ENCODE assay signal across 8 cellular contexts in the genomic region with DNA sequence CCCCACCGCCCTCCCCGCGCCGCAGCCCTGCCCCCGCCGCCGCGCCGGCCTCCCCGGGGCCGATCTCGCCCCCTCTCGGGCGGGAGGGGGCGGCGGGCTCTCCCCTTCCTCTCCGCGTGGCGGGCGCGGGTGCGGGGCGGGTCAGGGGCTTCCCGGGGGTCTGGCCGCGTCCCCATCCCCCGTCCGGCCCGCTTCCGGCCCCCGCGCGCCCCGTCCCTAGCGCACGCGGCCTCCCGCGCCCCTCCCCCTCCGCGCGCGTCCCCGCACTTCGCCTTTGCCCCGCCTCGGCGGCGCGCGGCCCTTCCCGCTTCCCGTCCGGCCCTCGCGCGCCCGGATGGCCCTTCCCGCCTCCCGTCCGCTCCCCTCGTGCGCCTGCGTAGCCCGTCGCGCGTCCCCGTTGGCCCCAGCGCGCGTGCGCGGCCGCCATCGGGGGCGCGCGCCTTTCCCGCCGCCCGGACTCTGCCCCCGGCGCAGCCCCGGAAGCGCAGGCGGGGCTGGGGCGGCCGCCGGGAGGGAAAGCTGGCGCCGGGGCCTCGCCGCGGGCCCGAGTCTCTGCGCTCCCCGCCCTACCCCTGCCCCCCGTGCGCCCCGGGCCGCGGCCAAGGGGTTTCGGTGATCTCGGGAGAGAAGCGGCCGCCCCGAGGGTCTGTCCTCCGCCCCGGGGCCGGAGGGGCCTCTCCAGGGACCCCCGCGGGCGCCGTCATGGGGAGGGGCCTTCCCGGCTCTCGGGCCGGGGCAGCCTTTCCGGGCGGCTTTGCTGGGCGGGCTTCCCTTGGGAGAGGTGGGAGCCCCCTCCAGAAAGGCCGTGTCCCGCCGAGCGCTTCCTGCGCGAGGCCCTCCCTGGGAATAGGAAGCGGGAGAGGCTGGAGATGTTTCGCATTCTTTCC. TPM values are rescaled to one million over a fixed set of nuclear protein-coding genes. Genes with fewer than 3 reads are reported as not detected.
DNase-seq lines count a peak whose midpoint lies in the region; TF ChIP-seq lines count a peak whose summit lies in the region.

No MANE protein-coding gene starts in this region.

- H3K36me3 ChIP-seq in SU-DHL-6 (ENCODE audit: low read length) (peaks cover 8% of the 10 kb centered on the region; the same call in 1 of the 2 replicates), transverse colon (no peaks in the 10 kb centered on the region)

- no peak overlapping the region for H2AFZ ChIP-seq in SU-DHL-6 (ENCODE audit: low read depth, low read length, severe bottlenecking)

- intact Hi-C loops in cardiac septum (cut with DNase I) (loop anchor here (2.0 kb wide), 1 partner anchor 291 kb away; a partner anchor contains a TSS), transverse colon (cut with DNase I; ENCODE audit: low total_unique reads) (no loop called here)

- WGBS in transverse colon (ENCODE audit: low coverage in 1 of 2), 2 donors, result 0% methylated on average over 30 of the region's 129 CpGs; no CpG with 5 or more reads in 1 of the 2 donors

- in situ Hi-C loops in transverse colon (cut with MboI; ENCODE audit: low pct_ligation_motif_present in 1 of 4, low pct_unique_long_range_greater_than_20kb in 1 of 4, low sequenced_read_pairs in 3 of 4), result no loop called here

- CTCF ChIA-PET in HEK293T (lab: Yijun Ruan, JAX), result no interaction called here

- DNase-seq in GF-D8 (lab: John Stamatoyannopoulos, UW), result peak; percentile 49
- peak; percentile 89 for DNase-seq in HEK293T (ENCODE audit: extremely low spot score)
- peak; percentile 88 for DNase-seq in NAMALWA (ENCODE audit: low spot score)
- DNase-seq in activated naive CD8-positive, alpha-beta T cell treated with anti-CD3 and anti-CD28 coated beads, Interleukin-2, amount 50 U/mL, for 16 hours (ENCODE audit: low read depth, low spot score), result peak; percentile 66
- DNase-seq in cardiac septum (ENCODE audit: low spot score), result peak; percentile 92
- peak; percentile 71 for DNase-seq in pons (ENCODE audit: low spot score)
- peak; percentile 93 for DNase-seq in transverse colon

- H3K4me3 ChIP-seq in SU-DHL-6 (ENCODE audit: insufficient read depth, low read length, poor library complexity, severe bottlenecking) (peak overlapping the region; percentile 74), transverse colon (peak overlapping the region; percentile 94 to 99 (median 96))

- H3K4me1 ChIP-seq in transverse colon, result peaks cover 33 to 55% (median 48%) of the 10 kb centered on the region in 4 donors

- POLR2A ChIA-PET in HEK293T (lab: Yijun Ruan, JAX), result interaction anchor here (1.0 to 1.6 kb wide), 4 partner anchors 9 to 122 kb away, joined by 3 to 8 read pairs (median 4); no protein-coding TSS in a partner anchor

- peaks cover 49% of the 10 kb centered on the region for H3K79me2 ChIP-seq in SU-DHL-6 (ENCODE audit: insufficient read depth, low read length)

- no peaks in the 10 kb centered on the region for H3K9me3 ChIP-seq in SU-DHL-6 (ENCODE audit: insufficient read depth, low read length)
- H3K9me3 ChIP-seq in transverse colon, result no peaks in the 10 kb centered on the region

- H4K20me1 ChIP-seq in SU-DHL-6 (ENCODE audit: low read depth, low read length), result peaks cover 32% of the 10 kb centered on the region

- no peaks in the 10 kb centered on the region for H3F3A ChIP-seq in SU-DHL-6 (ENCODE audit: insufficient read depth)

- TF ChIP-seq CTCF in SU-DHL-6 (IDR thresholded peaks at IDR 0.05; ENCODE audit: insufficient read depth, low read length, poor library complexity, severe bottlenecking) (no peak), transverse colon (IDR thresholded peaks at IDR 0.05) (no peak)

- peak; percentile 6 for TF ChIP-seq EP300 in transverse colon (IDR thresholded peaks at IDR 0.05; ENCODE audit: low read depth)

- H3K27me3 ChIP-seq in SU-DHL-6 (ENCODE audit: low read length), result no peaks in the 10 kb centered on the region
- H3K27me3 ChIP-seq in transverse colon, result no peaks in the 10 kb centered on the region

- peak; percentile 23 for TF ChIP-seq POLR2A in transverse colon (IDR thresholded peaks at IDR 0.05)

- H3K27ac ChIP-seq in SU-DHL-6 (ENCODE audit: low read depth, low read length), result peak overlapping the region; percentile 90
- H3K27ac ChIP-seq in transverse colon, result peak overlapping the region; percentile 98 to 100 (median 100)

- H3K9ac ChIP-seq in SU-DHL-6 (ENCODE audit: low read length), result peak overlapping the region; percentile 98

- H3K4me2 ChIP-seq in SU-DHL-6 (ENCODE audit: low read depth, low read length, poor library complexity, severe bottlenecking), result peak overlapping the region; percentile 78

- H3K9me2 ChIP-seq in SU-DHL-6 (replicated peaks; ENCODE audit: insufficient read depth, low read length), result no peaks in the 10 kb centered on the region

TF ChIP-seq in HEK293T, 16 proteins besides CTCF, POLR2A, EP300 and RAD21:
- TF ChIP-seq BHLHE40 (IDR thresholded peaks at IDR 0.05; ENCODE audit: borderline replicate concordance), result no peak
- no peak for TF ChIP-seq L3MBTL2 (conservative IDR thresholded peaks at IDR 0.05)
- TF ChIP-seq CTBP1 (IDR thresholded peaks at IDR 0.05; ENCODE audit: borderline replicate concordance), result no peak
- TF ChIP-seq SP1 (IDR thresholded peaks at IDR 0.05), result no peak
- TF ChIP-seq SUZ12 (IDR thresholded peaks at IDR 0.05), result no peak
- no peak for TF ChIP-seq HDGF (IDR thresholded peaks at IDR 0.05; ENCODE audit: borderline replicate concordance)
- peak; percentile 55; the same call in 1 of the 2 replicates for TF ChIP-seq ARNT (IDR thresholded peaks at IDR 0.05)
- TF ChIP-seq ELF4 (IDR thresholded peaks at IDR 0.05), result no peak
- 0 out of 2 replicates have a peak, but pooled peaks have one; percentile 14 for TF ChIP-seq FOXM1 (IDR thresholded peaks at IDR 0.05; ENCODE audit: borderline replicate concordance)
- TF ChIP-seq FOXK2 (IDR thresholded peaks at IDR 0.05), result no peak
- no peak for TF ChIP-seq ZNF384 (IDR thresholded peaks at IDR 0.05)
- no peak for TF ChIP-seq TARDBP (IDR thresholded peaks at IDR 0.05)

RNA-seq across cellular contexts. Expression of a gene that starts 0.5 kb away (rescaled TPM):
- total RNA-seq in cardiac septum, result 76.9 TPM
- total RNA-seq in transverse colon, result 100 to 1,000 TPM; 145 to 258 (median 194) TPM

RNA-seq across cellular contexts. Expression of a gene that starts 24.0 kb away (rescaled TPM):
- total RNA-seq in cardiac septum, result not detected
- not detected for total RNA-seq in transverse colon

RNA-seq across cellular contexts. Expression of a gene that starts 29.9 kb away (rescaled TPM):
- total RNA-seq in cardiac septum, result 1.1 TPM
- total RNA-seq in transverse colon, result not detected

RNA-seq across cellular contexts. Expression of a gene that starts 43.0 kb away (rescaled TPM):
- 0.62 TPM for total RNA-seq in cardiac septum
- not detected for total RNA-seq in transverse colon

RNA-seq across cellular contexts. Expression of a gene that starts 46.9 kb away (rescaled TPM):
- not detected for total RNA-seq in cardiac septum
- total RNA-seq in transverse colon, result 100 to 1,000 TPM; 197 to 501 (median 402) TPM

Comparison
In these comparisons a context has a peak if more than half of its experiments do, and no peak if none do; other contexts are left out.
1. Peak in every context shown above with its lines: DNase-seq, H3K4me3 ChIP-seq and H3K27ac ChIP-seq.